ENCODE assay signal across 12 cellular contexts in genomic region chr2:172430671-172431070, GRCh38. TPM values are rescaled to one million over a fixed set of nuclear protein-coding genes. Genes with fewer than 3 reads are reported as not detected.
A peak's percentile ranks its signal among the peaks of the same experiment; 100 is the strongest.
DNase-seq lines count a peak whose midpoint lies in the region; ATAC-seq, FAIRE-seq and TF ChIP-seq lines count a peak whose summit lies in the region.
"Had no signal": no experiment of that assay in that cellular context is flagged by ENCODE, and none has a peak within 500 bp of the region (broad histone marks: within the 10 kb centered on the region; RNA-seq: fewer than 3 reads in every experiment).

No MANE protein-coding gene starts in this region.

- H3K27me3 ChIP-seq in right cardiac atrium (ENCODE audit: control insufficient read depth, insufficient read depth) (no peaks in the 10 kb centered on the region), bronchial epithelial cell (ENCODE audit: control insufficient read depth, insufficient read depth, low read length) (no peaks in the 10 kb centered on the region), mucosa of rectum (ENCODE audit: control insufficient read depth in 2 of 2, insufficient read depth in 2 of 2, low read length in 2 of 2) (no peaks in the 10 kb centered on the region)

- H3K27ac ChIP-seq in right cardiac atrium (ENCODE audit: low read length) (no peak overlapping the region), mucosa of rectum (ENCODE audit: low read depth in 2 of 2, low read length in 2 of 2) (peak overlapping the region; percentile 97 to 99), coronary artery (peak overlapping the region in 1 of 2 donors; percentile 4)

- no peak for ATAC-seq in right cardiac atrium

- 77% methylated on average over 4 of the region's 4 CpGs for WGBS in right cardiac atrium

- DNase-seq in right cardiac atrium, result no peak
- DNase-seq in cardiac septum (ENCODE audit: low spot score), result no peak
- DNase-seq in bronchial epithelial cell (ENCODE audit: low read depth), result peak; percentile 94
- DNase-seq in urothelium cell line (ENCODE audit: low spot score), result peak; percentile 21
- no peak for DNase-seq in NCI-H146 (lab: John Stamatoyannopoulos, UW)
- no peak for DNase-seq in occipital lobe (lab: John Stamatoyannopoulos, UW)
- DNase-seq in coronary artery (ENCODE audit: low spot score), result no peak
- DNase-seq: activated CD4-positive, alpha-beta memory T cell treated with anti-CD3 and anti-CD28 coated beads for 36 hours; activated naive CD4-positive, alpha-beta T cell treated with Interleukin-2 at 50 U/mL for 16 hours; DMS79; stimulated activated CD4-positive, alpha-beta T cell treated with anti-CD3 and anti-CD28 coated beads, Interleukin-15, amount 100 ng/mL, for 24 hours had no signal

- FAIRE-seq in bronchial epithelial cell (lab: Jason Lieb, UNC) (no peak), urothelium cell line (lab: Jason Lieb, UNC) (no peak)

- H3K4me1 ChIP-seq in right cardiac atrium (ENCODE audit: control insufficient read depth, insufficient read depth, low read length) (peaks cover 9% of the 10 kb centered on the region), mucosa of rectum (ENCODE audit: control insufficient read depth in 2 of 2, insufficient read depth in 2 of 2, low read length in 2 of 2) (peaks cover 56 to 70% of the 10 kb centered on the region in 2 donors)

- TF ChIP-seq CTCF in bronchial epithelial cell (IDR thresholded peaks at IDR 0.05; ENCODE audit: insufficient read depth, low read length, severe bottlenecking) (no peak), coronary artery (IDR thresholded peaks at IDR 0.05) (no peak)

- H3K4me3 ChIP-seq in right cardiac atrium (ENCODE audit: low read length) (peak overlapping the region; percentile 12), bronchial epithelial cell (ENCODE audit: low read depth, low read length) (no peak overlapping the region), mucosa of rectum (ENCODE audit: low read length in 2 of 2) (peak overlapping the region; percentile 79), coronary artery (no peak overlapping the region)

- H3K9ac ChIP-seq in mucosa of rectum (ENCODE audit: low read depth in 1 of 2, low read length in 2 of 2), result peak overlapping the region; percentile 32 to 94

- intact Hi-C loops in right cardiac atrium (cut with DNase I) (no loop called here), cardiac septum (cut with DNase I) (loop anchor here (2.0 kb wide), 1 partner anchor 32 kb away; no protein-coding TSS in a partner anchor)

- no peaks in the 10 kb centered on the region for H3K9me3 ChIP-seq in right cardiac atrium (ENCODE audit: control insufficient read depth, low read length)
- no peaks in the 10 kb centered on the region for H3K9me3 ChIP-seq in mucosa of rectum (ENCODE audit: control insufficient read depth in 2 of 2, low read length in 2 of 2)

- H3K36me3 ChIP-seq in bronchial epithelial cell (ENCODE audit: control insufficient read depth, insufficient read depth, low read length) (no peaks in the 10 kb centered on the region), mucosa of rectum (ENCODE audit: control insufficient read depth in 2 of 2, insufficient read depth in 2 of 2, low read length in 2 of 2) (peaks cover 0 to 2% of the 10 kb centered on the region in 2 donors)

RNA-seq across cellular contexts. Expression of gene ITGA6, which starts 3.3 kb away (rescaled TPM):
- total RNA-seq in right cardiac atrium (10 to 100 TPM; 24.0 to 38.3 (median 32.1) TPM), cardiac septum (38.9 TPM), bronchial epithelial cell (191 and 390 TPM in 2 replicates), occipital lobe (32.6 TPM)
- polyA plus RNA-seq in right cardiac atrium, result 14.8 TPM

Comparison
In these comparisons a context has a peak if more than half of its experiments do, and no peak if none do; other contexts are left out.
1. DNase-seq: peak in bronchial epithelial cell (single experiment) and urothelium cell line (single experiment); none in right cardiac atrium (0 of 3), cardiac septum (single experiment), NCI-H146 (single experiment), occipital lobe (single experiment) and coronary artery (single experiment).
2. H3K4me3 ChIP-seq: peak in right cardiac atrium (single experiment) and mucosa of rectum (2 of 2); none in bronchial epithelial cell (single experiment) and coronary artery (single experiment).